8 cellular contexts compared by ENCODE assay signal in genomic region chr3:39150803-39151631, GRCh38. TPM values are rescaled to one million over a fixed set of nuclear protein-coding genes. Genes with fewer than 3 reads are reported as not detected.
A peak's percentile ranks its signal among the peaks of the same experiment; 100 is the strongest.
DNase-seq lines count a peak whose midpoint lies in the region; ATAC-seq and TF ChIP-seq lines count a peak whose summit lies in the region.

No MANE protein-coding gene starts in this region.

- no peak for TF ChIP-seq POLR2A in lower leg skin (IDR thresholded peaks at IDR 0.05)

- 17% methylated on average over 8 of the region's 9 CpGs for WGBS in HUES64
- 18 to 23% methylated on average over 8 to 9 of the region's 9 CpGs for WGBS in lower leg skin, 2 donors

- no peak for TF ChIP-seq CTCF in lower leg skin (IDR thresholded peaks at IDR 0.05)

- peaks cover 27 to 73% (median 51%) of the 10 kb centered on the region in 11 experiments; a peak in 21 of 22 replicates for H4K20me1 ChIP-seq in BLaER1 treated with 17β-estradiol and CSF1 and Interleukin-3, amounts not matched to agents 10 nM and 100 nM

- H3K4me2 ChIP-seq in BLaER1 treated with 17β-estradiol and CSF1 and Interleukin-3, amounts not matched to agents 10 nM and 100 nM = peak overlapping the region; percentile 97 to 100 (median 99)

- intact Hi-C loops in lower leg skin (cut with DNase I; ENCODE audit: low total_unique reads) = no loop called here

- H3K27me3 ChIP-seq in BLaER1 treated with 17β-estradiol and CSF1 and Interleukin-3, amounts not matched to agents 10 nM and 100 nM = no peaks in the 10 kb centered on the region
- no peaks in the 10 kb centered on the region for H3K27me3 ChIP-seq in HUES64 (ENCODE audit: insufficient read depth, low read length)

- no peak for ATAC-seq in GM21717 (IDR thresholded peaks at IDR 0.05; ENCODE audit: unreplicated experiment)
- no peak for ATAC-seq in HG02588 (IDR thresholded peaks at IDR 0.05; ENCODE audit: unreplicated experiment)

- no peaks in the 10 kb centered on the region for H3K9me3 ChIP-seq in BLaER1 treated with 17β-estradiol and CSF1 and Interleukin-3, amounts not matched to agents 10 nM and 100 nM (replicated peaks in 1 of 11)
- H3K9me3 ChIP-seq in HUES64 (ENCODE audit: insufficient read depth, low read depth, low read length) = no peaks in the 10 kb centered on the region

- peaks cover 65 to 76% (median 67%) of the 10 kb centered on the region in 10 experiments for H3K4me1 ChIP-seq in BLaER1 treated with 17β-estradiol and CSF1 and Interleukin-3, amounts not matched to agents 10 nM and 100 nM
- H3K4me1 ChIP-seq in HUES64 (ENCODE audit: insufficient read depth, low read length) = peaks cover 53% of the 10 kb centered on the region

- peak; percentile 60 to 72 for DNase-seq in activated CD4-positive, alpha-beta T cell treated with anti-CD3 and anti-CD28 coated beads for 4 hours
- DNase-seq in effector CD4-positive, alpha-beta T cell = peak; percentile 55
- DNase-seq in lower leg skin (ENCODE audit: low spot score in 2 of 2) = peak; percentile 78 to 98
- DNase-seq in stimulated activated CD4-positive, alpha-beta T cell treated with anti-CD3 and anti-CD28 coated beads, Interleukin-4, amount 100 ng/mL, for 4 hours = peak; percentile 54 to 69

- peak overlapping the region; percentile 88 to 99 (median 96) for H3K9ac ChIP-seq in BLaER1 treated with 17β-estradiol and CSF1 and Interleukin-3, amounts not matched to agents 10 nM and 100 nM
- H3K9ac ChIP-seq in HUES64 (ENCODE audit: low read depth, low read length) = peak overlapping the region; percentile 74

- peak overlapping the region; percentile 85 to 99 (median 97) for H3K4me3 ChIP-seq in BLaER1 treated with 17β-estradiol and CSF1 and Interleukin-3, amounts not matched to agents 10 nM and 100 nM
- H3K4me3 ChIP-seq in HUES64 (ENCODE audit: low read length) = peak overlapping the region; percentile 76
- peak overlapping the region; percentile 76 for H3K4me3 ChIP-seq in lower leg skin (ENCODE audit: low read depth, poor library complexity, severe bottlenecking)

- peak overlapping the region; percentile 94 to 100 (median 96); a peak in 21 of 22 replicates for H3K27ac ChIP-seq in BLaER1 treated with 17β-estradiol and CSF1 and Interleukin-3, amounts not matched to agents 10 nM and 100 nM
- H3K27ac ChIP-seq in HUES64 (ENCODE audit: low read depth, low read length) = peak overlapping the region; percentile 93

- H3K36me3 ChIP-seq in BLaER1 treated with 17β-estradiol and CSF1 and Interleukin-3, amounts not matched to agents 10 nM and 100 nM = peaks cover 0 to 8% (median 6%) of the 10 kb centered on the region in 11 experiments; a peak in 13 of 22 replicates
- peaks cover 5% of the 10 kb centered on the region for H3K36me3 ChIP-seq in HUES64 (ENCODE audit: insufficient read depth, low read length)

RNA-seq across cellular contexts. Expression of gene CSRNP1, which starts 2.4 kb away (rescaled TPM):
- polyA plus RNA-seq in HUES64 (2013, experiment 1 of 2) = 5.1 TPM
- 5.8 TPM for polyA plus RNA-seq in HUES64 (2013, experiment 2 of 2)
- 10 to 100 TPM; 63.7 to 97.1 (median 82.2) TPM for total RNA-seq in lower leg skin

RNA-seq across cellular contexts. Expression of gene XIRP1, which starts 41.4 kb away (rescaled TPM):
- polyA plus RNA-seq in HUES64 (2013, experiment 1 of 2) = not detected
- polyA plus RNA-seq in HUES64 (2013, experiment 2 of 2) = 0.13 TPM
- not detected for total RNA-seq in lower leg skin

RNA-seq across cellular contexts. Expression of gene TTC21A, which starts 43.5 kb away (rescaled TPM):
- polyA plus RNA-seq in HUES64 (2013, experiment 1 of 2) = 1.00 TPM
- 1.6 TPM for polyA plus RNA-seq in HUES64 (2013, experiment 2 of 2)
- total RNA-seq in lower leg skin = 1 to 10 TPM; 2.7 to 5.6 (median 4.9) TPM

RNA-seq across cellular contexts. Expression of gene GORASP1, which starts 43.6 kb away (rescaled TPM):
- 16.2 TPM for polyA plus RNA-seq in HUES64 (2013, experiment 1 of 2)
- 21.9 TPM for polyA plus RNA-seq in HUES64 (2013, experiment 2 of 2)
- 10 to 100 TPM; 40.1 to 87.4 (median 56.4) TPM for total RNA-seq in lower leg skin
